1 cellular context compared by ENCODE assay signal in the genomic region with DNA sequence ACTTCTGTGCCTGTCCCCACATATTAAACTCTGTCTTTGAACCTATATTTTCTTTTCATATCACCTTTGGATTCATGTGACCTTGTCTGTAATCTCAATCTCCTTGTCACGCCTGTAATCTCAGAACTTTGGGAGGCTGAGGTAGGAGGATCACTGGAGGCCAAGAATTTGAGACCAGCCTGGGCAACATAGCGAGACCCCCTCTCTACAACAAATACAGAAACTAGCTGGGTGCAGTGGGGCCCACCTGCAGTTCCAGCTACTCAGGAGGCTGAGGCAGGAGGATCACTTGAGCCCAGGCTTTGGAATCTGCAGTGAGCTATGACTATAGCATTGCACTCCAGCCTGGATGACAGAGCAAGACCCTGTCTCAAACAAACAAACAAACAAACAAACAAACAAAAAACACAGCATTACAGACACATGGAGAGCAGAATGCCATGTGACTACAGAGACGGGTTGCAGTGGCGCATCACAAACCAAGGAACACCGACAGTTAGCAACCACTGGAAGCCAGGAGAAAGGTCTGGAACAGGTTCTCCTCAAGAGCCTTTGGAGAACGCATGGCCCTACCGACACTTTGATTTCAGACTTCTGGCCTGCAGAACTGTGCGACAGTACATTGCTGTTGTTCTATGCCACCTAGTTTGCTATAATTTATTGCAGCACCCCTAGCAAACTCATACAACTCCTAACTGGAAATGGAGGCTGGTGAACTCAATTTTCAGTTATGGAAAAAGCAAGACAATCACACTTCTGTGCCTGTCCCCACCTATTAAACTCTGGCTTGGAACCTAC.
TF ChIP-seq lines count a peak whose summit lies in the region.

No MANE protein-coding gene starts in this region.

TF ChIP-seq in H1, 55 proteins besides CTCF, POLR2A, EP300 and RAD21:
- TF ChIP-seq HDAC2 (IDR thresholded peaks at IDR 0.05; ENCODE audit: borderline replicate concordance in 1 of 2, low read depth in 2 of 2, low read length in 2 of 2): no peak
- no peak for TF ChIP-seq CEBPB (IDR thresholded peaks at IDR 0.05; ENCODE audit: low read depth, low read length)
- no peak for TF ChIP-seq YY1 (IDR thresholded peaks at IDR 0.05; ENCODE audit: low read depth, low read length)
- no peak for TF ChIP-seq SUZ12 (IDR thresholded peaks at IDR 0.05; ENCODE audit: low read length)
- no peak for TF ChIP-seq TAF1 (IDR thresholded peaks at IDR 0.05; ENCODE audit: low read depth, low read length)
- no peak for TF ChIP-seq MAFK (IDR thresholded peaks at IDR 0.05; ENCODE audit: low read depth, low read length)
